In genomic region chrX:120468071-120468470, GRCh38 we compare ENCODE assay signal across 9 cellular contexts. TPM values are rescaled to one million over a fixed set of nuclear protein-coding genes. Genes with fewer than 3 reads are reported as not detected.
A peak's percentile ranks its signal among the peaks of the same experiment; 100 is the strongest.
DNase-seq lines count a peak whose midpoint lies in the region; ATAC-seq, FAIRE-seq and TF ChIP-seq lines count a peak whose summit lies in the region.
"Had no signal": no experiment of that assay in that cellular context is flagged by ENCODE, and none has a peak within 500 bp of the region (broad histone marks: within the 10 kb centered on the region; RNA-seq: fewer than 3 reads in every experiment).

No MANE protein-coding gene starts in this region.

- 1% methylated on average over 4 of the region's 4 CpGs for WGBS in thymus

- no peaks in the 10 kb centered on the region for H3K9me3 Mint-ChIP-seq in activated CD4-positive, alpha-beta T cell treated with anti-CD3 and anti-CD28 coated beads, Interleukin-2, amount 10 ng/mL, durations not matched to agents 7 days and 5 days
- H3K9me3 Mint-ChIP-seq in activated T-helper 1 cell treated with anti-CD3 and anti-CD28 coated beads, Interleukin-12 subunit alpha, Interleukin-12 subunit beta, Interleukin-2, Interleukin-4 antibody, amounts not matched to agents 30 ng/mL and 10 ng/mL and 1 ng/mL, durations not matched to agents 14 hours and 24 hours and 36 hours: no peaks in the 10 kb centered on the region

- H3K4me3 ChIP-seq in kidney (ENCODE audit: low read length in 2 of 2) (peak overlapping the region; percentile 84 to 89), thymus (ENCODE audit: low read length) (peak overlapping the region; percentile 77)

- DNase-seq in activated CD4-positive, alpha-beta T cell treated with anti-CD3 and anti-CD28 coated beads, Interleukin-2, amount 10 ng/mL, durations not matched to agents 7 days and 5 days: no peak
- no peak for DNase-seq in activated CD4-positive, alpha-beta T cell treated with anti-CD3 and anti-CD28 coated beads for 4 hours
- no peak for DNase-seq in activated T-helper 1 cell treated with anti-CD3 and anti-CD28 coated beads, Interleukin-12 subunit alpha, Interleukin-12 subunit beta, Interleukin-2, Interleukin-4 antibody, amounts not matched to agents 30 ng/mL and 10 ng/mL and 1 ng/mL, durations not matched to agents 14 hours and 24 hours and 36 hours (ENCODE audit: low spot score)
- no peak for DNase-seq in kidney
- DNase-seq in NCI-H345 treated with DMSO at 0.1 percent for 48 hours (lab: John Stamatoyannopoulos, UW; ENCODE audit: unreplicated experiment): no peak
- DNase-seq: stimulated activated CD4-positive, alpha-beta T cell treated with anti-CD3 and anti-CD28 coated beads, Interleukin-4, amount 100 ng/mL, for 1 hour had no signal

- no peak for ATAC-seq in HG03139 (IDR thresholded peaks at IDR 0.05; ENCODE audit: unreplicated experiment)
- no peak for ATAC-seq in HG03108 (IDR thresholded peaks at IDR 0.05; ENCODE audit: unreplicated experiment)

- intact Hi-C loops in activated T-helper 1 cell treated with anti-CD3 and anti-CD28 coated beads, Interleukin-12 subunit alpha, Interleukin-12 subunit beta, Interleukin-2, Interleukin-4 antibody, amounts not matched to agents 30 ng/mL and 10 ng/mL and 1 ng/mL, durations not matched to agents 14 hours and 24 hours and 36 hours (cut with micrococcal nuclease): loop anchor here (1.0 to 5.0 kb wide), 3 partner anchors 15 to 229 kb away; no protein-coding TSS in a partner anchor
- intact Hi-C loops in kidney (cut with DNase I): no loop called here

- peak overlapping the region in 1 of 2 donors; percentile 81 for H3K9ac ChIP-seq in kidney (ENCODE audit: low read length in 2 of 2)

- peaks cover 13% of the 10 kb centered on the region for H3K4me1 Mint-ChIP-seq in activated CD4-positive, alpha-beta T cell treated with anti-CD3 and anti-CD28 coated beads, Interleukin-2, amount 10 ng/mL, durations not matched to agents 7 days and 5 days
- H3K4me1 Mint-ChIP-seq in activated T-helper 1 cell treated with anti-CD3 and anti-CD28 coated beads, Interleukin-12 subunit alpha, Interleukin-12 subunit beta, Interleukin-2, Interleukin-4 antibody, amounts not matched to agents 30 ng/mL and 10 ng/mL and 1 ng/mL, durations not matched to agents 14 hours and 24 hours and 36 hours (ENCODE audit: low read depth): peaks cover 11% of the 10 kb centered on the region

- H3K36me3 Mint-ChIP-seq in activated CD4-positive, alpha-beta T cell treated with anti-CD3 and anti-CD28 coated beads, Interleukin-2, amount 10 ng/mL, durations not matched to agents 7 days and 5 days (ENCODE audit: low read depth): peaks cover 5% of the 10 kb centered on the region
- H3K36me3 Mint-ChIP-seq in activated T-helper 1 cell treated with anti-CD3 and anti-CD28 coated beads, Interleukin-12 subunit alpha, Interleukin-12 subunit beta, Interleukin-2, Interleukin-4 antibody, amounts not matched to agents 30 ng/mL and 10 ng/mL and 1 ng/mL, durations not matched to agents 14 hours and 24 hours and 36 hours (ENCODE audit: low read depth): peaks cover 4% of the 10 kb centered on the region

- H3K9me3 ChIP-seq in kidney (ENCODE audit: control insufficient read depth in 1 of 2, low read length in 2 of 2) (no peaks in the 10 kb centered on the region), thymus (ENCODE audit: control insufficient read depth) (no peaks in the 10 kb centered on the region)

- FAIRE-seq in kidney (lab: Jason Lieb, UNC): no peak

- CTCF ChIA-PET in activated CD4-positive, alpha-beta T cell treated with anti-CD3 and anti-CD28 coated beads, Interleukin-2, amount 10 ng/mL, durations not matched to agents 7 days and 5 days (lab: Charles Lee): interaction anchor here (2.0 kb wide), 1 partner anchor 18 kb away, joined by 7 read pairs; no protein-coding TSS in a partner anchor

- H3K27me3 ChIP-seq in thymus (ENCODE audit: control insufficient read depth, insufficient read depth): no peaks in the 10 kb centered on the region

- no peaks in the 10 kb centered on the region for H3K27me3 Mint-ChIP-seq in activated CD4-positive, alpha-beta T cell treated with anti-CD3 and anti-CD28 coated beads, Interleukin-2, amount 10 ng/mL, durations not matched to agents 7 days and 5 days
- no peaks in the 10 kb centered on the region for H3K27me3 Mint-ChIP-seq in activated T-helper 1 cell treated with anti-CD3 and anti-CD28 coated beads, Interleukin-12 subunit alpha, Interleukin-12 subunit beta, Interleukin-2, Interleukin-4 antibody, amounts not matched to agents 30 ng/mL and 10 ng/mL and 1 ng/mL, durations not matched to agents 14 hours and 24 hours and 36 hours (ENCODE audit: insufficient read depth)

- peak overlapping the region; percentile 90 for H3K4me3 Mint-ChIP-seq in activated CD4-positive, alpha-beta T cell treated with anti-CD3 and anti-CD28 coated beads, Interleukin-2, amount 10 ng/mL, durations not matched to agents 7 days and 5 days
- peak overlapping the region; percentile 90 for H3K4me3 Mint-ChIP-seq in activated T-helper 1 cell treated with anti-CD3 and anti-CD28 coated beads, Interleukin-12 subunit alpha, Interleukin-12 subunit beta, Interleukin-2, Interleukin-4 antibody, amounts not matched to agents 30 ng/mL and 10 ng/mL and 1 ng/mL, durations not matched to agents 14 hours and 24 hours and 36 hours

- no peak for TF ChIP-seq CTCF in kidney (IDR thresholded peaks at IDR 0.05; ENCODE audit: borderline replicate concordance, extremely low read depth, insufficient read depth)

- peak overlapping the region; percentile 94 for H3K27ac Mint-ChIP-seq in activated CD4-positive, alpha-beta T cell treated with anti-CD3 and anti-CD28 coated beads, Interleukin-2, amount 10 ng/mL, durations not matched to agents 7 days and 5 days
- peak overlapping the region; percentile 89 for H3K27ac Mint-ChIP-seq in activated T-helper 1 cell treated with anti-CD3 and anti-CD28 coated beads, Interleukin-12 subunit alpha, Interleukin-12 subunit beta, Interleukin-2, Interleukin-4 antibody, amounts not matched to agents 30 ng/mL and 10 ng/mL and 1 ng/mL, durations not matched to agents 14 hours and 24 hours and 36 hours

- POLR2A ChIA-PET in activated CD4-positive, alpha-beta T cell treated with anti-CD3 and anti-CD28 coated beads, Interleukin-2, amount 10 ng/mL, durations not matched to agents 7 days and 5 days (lab: Charles Lee): no interaction called here

- H3K4me1 ChIP-seq in kidney (ENCODE audit: control insufficient read depth in 1 of 2, insufficient read depth in 1 of 2, low read depth in 1 of 2, low read length in 2 of 2) (peaks cover 0 to 3% of the 10 kb centered on the region in 2 donors), thymus (ENCODE audit: control insufficient read depth, insufficient read depth, low read length) (no peaks in the 10 kb centered on the region)

- peak overlapping the region; percentile 93 to 94 for H3K27ac ChIP-seq in kidney (ENCODE audit: low read depth in 2 of 2, low read length in 2 of 2)
- H3K27ac ChIP-seq in thymus (ENCODE audit: low read depth): peak overlapping the region; percentile 86

- no peaks in the 10 kb centered on the region for H3K36me3 ChIP-seq in kidney (ENCODE audit: control insufficient read depth in 1 of 2, insufficient read depth in 2 of 2, low read length in 2 of 2)
- H3K36me3 ChIP-seq in thymus (ENCODE audit: control insufficient read depth, insufficient read depth): no peaks in the 10 kb centered on the region

RNA-seq across cellular contexts. Expression of gene LAMP2, which starts 1.0 kb away (rescaled TPM):
- 10 to 100 TPM; 47.7 to 59.5 TPM for total RNA-seq in activated CD4-positive, alpha-beta T cell treated with anti-CD3 and anti-CD28 coated beads, Interleukin-2, amount 10 ng/mL, durations not matched to agents 7 days and 5 days
- 42.7 and 44.1 TPM in 2 replicates for total RNA-seq in activated T-helper 1 cell treated with anti-CD3 and anti-CD28 coated beads, Interleukin-12 subunit alpha, Interleukin-12 subunit beta, Interleukin-2, Interleukin-4 antibody, amounts not matched to agents 30 ng/mL and 10 ng/mL and 1 ng/mL, durations not matched to agents 14 hours and 24 hours and 36 hours
- total RNA-seq in kidney: 145 TPM
- polyA plus RNA-seq in kidney (ENCODE audit: insufficient read depth, low read depth, low replicate concordance): 91.2 TPM
- polyA plus RNA-seq in thymus: 59.9 TPM
